Comparison of ENCODE assay signal across 27 cellular contexts in the genomic region with DNA sequence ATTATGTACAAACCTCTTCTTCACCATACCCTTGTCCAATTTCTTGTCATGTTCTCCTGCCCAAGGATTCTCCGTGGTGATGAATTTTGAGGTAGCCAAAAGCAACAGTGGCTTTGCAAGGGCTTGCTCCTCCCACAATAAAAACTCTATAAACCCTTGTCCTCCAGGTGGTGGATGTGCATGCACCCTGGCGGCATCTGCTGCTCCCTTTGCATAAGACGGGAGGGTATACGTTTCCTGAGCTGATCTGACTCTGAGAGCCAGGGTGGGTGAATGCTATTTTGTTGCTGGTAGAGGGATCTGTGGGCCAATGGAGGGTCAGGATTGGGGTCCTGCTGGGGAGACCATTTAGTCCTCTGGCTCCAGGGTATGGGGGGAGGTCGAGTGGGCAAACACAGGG.
"Had no signal": no experiment of that assay in that cellular context is flagged by ENCODE, and none has a peak within 500 bp of the region (broad histone marks: within the 10 kb centered on the region; RNA-seq: fewer than 3 reads in every experiment).

No MANE protein-coding gene starts in this region.

- H3K4me1 ChIP-seq: prostate gland had no signal

- ATAC-seq: activated CD4-positive, CD25-positive, alpha-beta regulatory T cell treated with anti-CD3 and anti-CD28 coated beads, Interleukin-2, amount 50 U/mL, for 24 hours; body of pancreas; left lung; lower lobe of right lung; natural killer cell; stimulated activated effector memory CD8-positive, alpha-beta T cell treated with anti-CD3 and anti-CD28 coated beads, Interleukin-12 subunit alpha, Interleukin-12 subunit beta, amount 100 ng/mL, for 72 hours had no signal

- H3K36me3 ChIP-seq: adrenal gland, colonic mucosa, esophagus squamous epithelium, left lung, lower lobe of right lung, prostate gland, sigmoid colon, thoracic aorta, uterus had no signal

- H3K9me3 ChIP-seq: adrenal gland, body of pancreas, colonic mucosa, esophagus squamous epithelium, left lung, lower lobe of right lung, prostate gland, sigmoid colon, thoracic aorta, uterus had no signal

- DNase-seq: activated CD4-positive, alpha-beta T cell treated with anti-CD3 and anti-CD28 coated beads for 48 hours; activated CD4-positive, alpha-beta T cell treated with anti-CD3 and anti-CD28 coated beads, Interleukin-2, amount 50 U/mL, for 48 hours; activated CD8-positive, alpha-beta memory T cell treated with anti-CD3 and anti-CD28 coated beads for 24 hours; activated effector memory CD4-positive, alpha-beta T cell treated with Interleukin-2 at 50 U/mL for 16 hours; activated naive CD4-positive, alpha-beta T cell treated with Interleukin-2 at 50 U/mL for 16 hours; activated naive CD8-positive, alpha-beta T cell treated with anti-CD3 and anti-CD28 coated beads for 36 hours; adrenal gland; aorta; body of pancreas; cerebellar nuclear complex; colonic mucosa; effector CD8-positive, alpha-beta T cell; esophagus squamous epithelium; foreskin melanocyte; kidney glomerular epithelial cell; lower lobe of right lung; mesenchymal stem cell; natural killer cell; sigmoid colon; small intestine; stimulated activated CD4-positive, alpha-beta T cell treated with anti-CD3 and anti-CD28 coated beads, Interleukin-4, amount 100 ng/mL, for 24 hours; uterus had no signal

- H3K4me3 ChIP-seq: adrenal gland, body of pancreas, colonic mucosa, esophagus squamous epithelium, left lung, lower lobe of right lung, prostate gland, sigmoid colon, thoracic aorta, uterus had no signal
